27 cellular contexts compared by ENCODE assay signal in the genomic region with DNA sequence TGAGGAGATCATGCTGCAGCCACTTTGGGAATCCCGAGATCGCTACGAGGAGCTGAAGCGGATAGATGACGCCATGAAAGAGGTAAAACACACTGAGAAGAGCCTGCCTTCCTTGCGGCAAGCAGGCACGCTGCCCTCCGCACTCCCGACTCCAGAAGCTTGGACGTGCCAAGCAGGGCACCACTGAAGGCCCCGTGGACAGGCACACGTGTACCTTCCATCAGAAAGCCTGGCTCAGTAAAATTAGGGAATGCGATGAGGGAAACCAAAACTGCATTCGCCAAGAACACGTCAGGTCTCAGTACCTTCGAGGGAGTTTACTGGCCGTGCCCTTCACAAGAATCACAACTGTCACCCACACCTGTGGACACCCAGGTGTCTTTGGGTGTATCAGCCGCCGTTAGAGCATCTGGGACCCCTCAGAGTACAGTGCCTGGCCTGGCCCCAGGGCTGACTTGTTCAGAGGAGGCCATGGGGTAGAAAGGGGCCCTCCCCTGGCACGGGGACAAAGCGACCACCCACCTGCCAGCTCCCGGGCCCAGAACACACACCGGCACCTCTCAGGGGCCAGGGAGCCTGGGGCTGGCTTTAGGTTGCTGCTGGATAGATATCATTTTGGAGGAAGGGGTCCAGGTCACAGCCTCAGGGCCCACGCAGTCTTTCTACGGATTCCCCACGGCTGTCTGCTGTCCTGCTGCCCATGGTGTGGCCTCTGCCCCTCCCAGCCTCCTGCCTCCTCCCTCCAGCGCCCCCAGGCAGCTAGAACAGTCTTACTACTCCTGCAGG.
"Had no signal": no experiment of that assay in that cellular context is flagged by ENCODE, and none has a peak within 500 bp of the region (broad histone marks: within the 10 kb centered on the region; RNA-seq: fewer than 3 reads in every experiment).

No MANE protein-coding gene starts in this region.

- H3K4me2 ChIP-seq: hepatocyte, smooth muscle cell had no signal

- H3K27me3 Mint-ChIP-seq: stimulated activated naive CD8-positive, alpha-beta T cell treated with anti-CD3 and anti-CD28 coated beads, Interleukin-15, amount 100 ng/mL, for 72 hours had no signal

- H3K79me2 ChIP-seq: hepatocyte had no signal

- H3K9me3 Mint-ChIP-seq: natural killer cell; neural crest cell; stimulated activated naive CD8-positive, alpha-beta T cell treated with anti-CD3 and anti-CD28 coated beads, Interleukin-15, amount 100 ng/mL, for 72 hours had no signal

- H3K36me3 Mint-ChIP-seq: natural killer cell had no signal

- ATAC-seq: gastrocnemius medialis, heart left ventricle, left cardiac atrium, lower lobe of right lung, natural killer cell, upper lobe of right lung had no signal

- H3K36me3 ChIP-seq: gastrocnemius medialis, right atrium auricular region, upper lobe of right lung, uterus had no signal

- H3K27ac ChIP-seq: coronary artery, esophagus squamous epithelium, gastrocnemius medialis, heart left ventricle, hepatocyte, left ventricle myocardium inferior, lower lobe of right lung, prostate gland, right atrium auricular region, suprapubic skin, transverse colon, upper lobe of right lung, uterus had no signal

- FAIRE-seq: endometrium had no signal

- H3K4me3 ChIP-seq: coronary artery, esophagus squamous epithelium, gastrocnemius medialis, heart left ventricle, hepatocyte, left ventricle myocardium inferior, lower lobe of right lung, prostate gland, right atrium auricular region, smooth muscle cell, suprapubic skin, transverse colon, upper lobe of right lung, uterus had no signal

- H3K4me3 Mint-ChIP-seq: natural killer cell; neural crest cell; stimulated activated naive CD8-positive, alpha-beta T cell treated with anti-CD3 and anti-CD28 coated beads, Interleukin-15, amount 100 ng/mL, for 72 hours had no signal

- H2AFZ ChIP-seq: hepatocyte had no signal

- H3K27me3 ChIP-seq: esophagus squamous epithelium, gastrocnemius medialis, heart left ventricle, hepatocyte, right atrium auricular region, suprapubic skin, transverse colon, upper lobe of right lung, uterus had no signal

- H3K9me3 ChIP-seq: esophagus squamous epithelium, gastrocnemius medialis, heart left ventricle, left ventricle myocardium inferior, lower lobe of right lung, prostate gland, right atrium auricular region, suprapubic skin, transverse colon, upper lobe of right lung, uterus had no signal

- H3K27ac Mint-ChIP-seq: natural killer cell had no signal

- H3K4me1 ChIP-seq: esophagus squamous epithelium, gastrocnemius medialis, heart left ventricle, left ventricle myocardium inferior, lower lobe of right lung, prostate gland, right atrium auricular region, suprapubic skin, transverse colon, upper lobe of right lung, uterus had no signal

- DNase-seq: dermis blood vessel endothelial cell; effector memory CD4-positive, alpha-beta T cell; erythroblast; esophagus squamous epithelium; gastrocnemius medialis; left cardiac atrium; left ventricle myocardium inferior; lower lobe of right lung; natural killer cell; stimulated activated CD4-positive, alpha-beta T cell treated with anti-CD3 and anti-CD28 coated beads, Interleukin-12 subunit alpha, Interleukin-12 subunit beta, amount 100 ng/mL, for 4 hours; stimulated activated CD4-positive, alpha-beta T cell treated with anti-CD3 and anti-CD28 coated beads, Interleukin-1b, Interleukin-23, amount 100 ng/mL, for 48 hours; stimulated activated CD4-positive, alpha-beta T cell treated with anti-CD3 and anti-CD28 coated beads, Interleukin-4, amount 100 ng/mL, for 1 hour; stimulated activated CD8-positive, alpha-beta memory T cell treated with anti-CD3 and anti-CD28 coated beads, Interleukin-4, amount 100 ng/mL, for 48 hours; stimulated activated naive CD4-positive, alpha-beta T cell; stimulated activated naive CD8-positive, alpha-beta T cell treated with anti-CD3 and anti-CD28 coated beads, Interleukin-15, amount 100 ng/mL, for 72 hours; transverse colon; upper lobe of right lung; uterus had no signal

- H3K4me1 Mint-ChIP-seq: neural crest cell; stimulated activated naive CD8-positive, alpha-beta T cell treated with anti-CD3 and anti-CD28 coated beads, Interleukin-15, amount 100 ng/mL, for 72 hours had no signal
